ENCODE assay signal across 27 cellular contexts in the genomic region with DNA sequence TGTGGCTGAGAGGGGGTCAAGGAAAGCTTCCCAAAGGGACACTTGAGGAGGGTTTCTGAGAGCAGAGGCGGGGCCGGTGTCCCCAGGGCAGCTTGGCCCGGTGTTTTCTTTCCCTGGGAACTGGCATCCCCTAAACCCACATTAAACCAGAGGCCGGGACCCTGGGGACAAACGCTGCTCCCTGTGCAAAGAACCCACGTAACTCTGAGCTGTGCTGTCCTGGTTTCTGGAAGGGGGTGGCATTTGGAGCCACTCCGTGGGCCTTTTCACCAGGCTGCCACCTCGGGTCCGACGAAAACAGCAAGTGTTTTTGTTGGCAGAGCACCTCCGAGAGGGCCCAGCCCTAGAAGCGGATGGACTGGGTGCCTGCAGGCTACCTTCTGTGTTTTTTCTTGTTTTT.
"Had no signal": no experiment of that assay in that cellular context is flagged by ENCODE, and none has a peak within 500 bp of the region (broad histone marks: within the 10 kb centered on the region; RNA-seq: fewer than 3 reads in every experiment).

No MANE protein-coding gene starts in this region.

- ATAC-seq: effector memory CD8-positive, alpha-beta T cell; natural killer cell; sciatic nerve; stimulated activated effector memory CD8-positive, alpha-beta T cell treated with anti-CD3 and anti-CD28 coated beads, Interleukin-12 subunit alpha, Interleukin-12 subunit beta, amount 100 ng/mL, for 72 hours; upper lobe of right lung had no signal

- H3K4me3 ChIP-seq: esophagus squamous epithelium, heart right ventricle, lung, smooth muscle cell, stomach, transverse colon, upper lobe of right lung, uterus had no signal

- H3K27me3 ChIP-seq: uterus had no signal

- H3K9ac ChIP-seq: parathyroid adenoma had no signal

- H3K27ac ChIP-seq: esophagus squamous epithelium, heart right ventricle, parathyroid adenoma, stomach, transverse colon, upper lobe of right lung, uterus had no signal

- H3K4me1 Mint-ChIP-seq: immature natural killer cell; memory B cell; natural killer cell; neural crest cell; stimulated activated effector memory CD8-positive, alpha-beta T cell treated with anti-CD3 and anti-CD28 coated beads, Interleukin-12 subunit alpha, Interleukin-12 subunit beta, amount 100 ng/mL, for 72 hours had no signal

- H3K36me3 ChIP-seq: esophagus squamous epithelium, heart right ventricle, stomach, transverse colon, upper lobe of right lung, uterus had no signal

- H3K9me3 ChIP-seq: esophagus squamous epithelium, heart right ventricle, stomach, transverse colon, upper lobe of right lung, uterus had no signal

- H3K27ac Mint-ChIP-seq: effector memory CD8-positive, alpha-beta T cell; immature natural killer cell; memory B cell; natural killer cell; progenitor cell of endocrine pancreas; stimulated activated effector memory CD8-positive, alpha-beta T cell treated with anti-CD3 and anti-CD28 coated beads, Interleukin-12 subunit alpha, Interleukin-12 subunit beta, amount 100 ng/mL, for 72 hours had no signal

- H3K4me3 Mint-ChIP-seq: effector memory CD8-positive, alpha-beta T cell; immature natural killer cell; memory B cell; natural killer cell; neural crest cell; stimulated activated effector memory CD8-positive, alpha-beta T cell treated with anti-CD3 and anti-CD28 coated beads, Interleukin-12 subunit alpha, Interleukin-12 subunit beta, amount 100 ng/mL, for 72 hours had no signal

- H3K4me1 ChIP-seq: esophagus squamous epithelium, parathyroid adenoma, stomach, uterus had no signal

- DNase-seq: cortex of kidney; effector memory CD8-positive, alpha-beta T cell; erythroblast; esophagus squamous epithelium; foreskin melanocyte; glutamatergic neuron; heart right ventricle; hypothalamus; immature natural killer cell; islet precursor cell; natural killer cell; stimulated activated CD4-positive, alpha-beta T cell treated with anti-CD3 and anti-CD28 coated beads, Interleukin-12 subunit alpha, Interleukin-12 subunit beta, amount 100 ng/mL, for 4 hours; stimulated activated CD4-positive, alpha-beta T cell treated with anti-CD3 and anti-CD28 coated beads, Interleukin-1b, Interleukin-23, amount 100 ng/mL, for 48 hours; stimulated activated CD4-positive, alpha-beta T cell treated with anti-CD3 and anti-CD28 coated beads, Interleukin-4, amount 100 ng/mL, for 1 hour; stimulated activated naive CD4-positive, alpha-beta T cell treated with Interleukin-2 at 50 U/mL for 16 hours; stomach; transverse colon; upper lobe of right lung; uterus had no signal

- H3K9me3 Mint-ChIP-seq: effector memory CD8-positive, alpha-beta T cell; natural killer cell; neural crest cell; stimulated activated effector memory CD8-positive, alpha-beta T cell treated with anti-CD3 and anti-CD28 coated beads, Interleukin-12 subunit alpha, Interleukin-12 subunit beta, amount 100 ng/mL, for 72 hours had no signal

- H2AFZ ChIP-seq: parathyroid adenoma had no signal

- H3K36me3 Mint-ChIP-seq: immature natural killer cell; memory B cell; natural killer cell; stimulated activated effector memory CD8-positive, alpha-beta T cell treated with anti-CD3 and anti-CD28 coated beads, Interleukin-12 subunit alpha, Interleukin-12 subunit beta, amount 100 ng/mL, for 72 hours had no signal

- H3K4me2 ChIP-seq: smooth muscle cell had no signal
